In genomic region chr14:71311061-71311460, GRCh38 we compare ENCODE assay signal across 15 cellular contexts. TPM values are rescaled to one million over a fixed set of nuclear protein-coding genes. Genes with fewer than 3 reads are reported as not detected.
DNase-seq lines count a peak whose midpoint lies in the region; TF ChIP-seq lines count a peak whose summit lies in the region.
"Had no signal": no experiment of that assay in that cellular context is flagged by ENCODE, and none has a peak within 500 bp of the region (broad histone marks: within the 10 kb centered on the region; RNA-seq: fewer than 3 reads in every experiment).

No MANE protein-coding gene starts in this region.

- no peak overlapping the region for H3K4me3 ChIP-seq in ascending aorta

- peak; percentile 6 for DNase-seq in NCI-H82 (lab: John Stamatoyannopoulos, UW)
- no peak for DNase-seq in NCI-H82 treated with DMSO at 0.1 percent for 48 hours (lab: John Stamatoyannopoulos, UW; ENCODE audit: unreplicated experiment)
- peak; percentile 22 for DNase-seq in NCI-H446 treated with DMSO at 0.1 percent for 48 hours (lab: John Stamatoyannopoulos, UW)
- DNase-seq in inferior parietal cortex (ENCODE audit: extremely low spot score): peak; percentile 34
- DNase-seq in superior temporal gyrus (ENCODE audit: extremely low spot score): peak; percentile 56
- no peak for DNase-seq in stimulated activated CD4-positive, alpha-beta T cell treated with anti-CD3 and anti-CD28 coated beads, Interleukin-4, amount 100 ng/mL, for 4 hours
- no peak for DNase-seq in activated gamma-delta T cell (lab: John Stamatoyannopoulos, UW)
- no peak for DNase-seq in ascending aorta (ENCODE audit: low spot score in 2 of 2)
- DNase-seq: 8988T; BE2C; CD4-positive, alpha-beta memory T cell; DND-41; GF-D8; H7 had no signal

- no peak overlapping the region for H3K27ac ChIP-seq in ascending aorta
- H3K27ac ChIP-seq: C4-2B had no signal

- H3K9me3 ChIP-seq in ascending aorta: no peaks in the 10 kb centered on the region
- H3K9me3 ChIP-seq: BE2C had no signal

- H3K27me3 ChIP-seq in ascending aorta: no peaks in the 10 kb centered on the region
- H3K27me3 ChIP-seq: BE2C had no signal

- intact Hi-C loops in ascending aorta (cut with DNase I): no loop called here

- H3K4me1 ChIP-seq in ascending aorta: no peaks in the 10 kb centered on the region
- H3K4me1 ChIP-seq: BE2C had no signal

- no peaks in the 10 kb centered on the region for H3K36me3 ChIP-seq in ascending aorta
- H3K36me3 ChIP-seq: BE2C had no signal

- TF ChIP-seq CTCF in ascending aorta (IDR thresholded peaks at IDR 0.05): no peak

RNA-seq across cellular contexts. Expression of gene SIPA1L1, which starts 9.2 kb away (rescaled TPM):
- 12.6 TPM for total RNA-seq in ascending aorta

Comparison
In these comparisons a context has a peak if more than half of its experiments do, and no peak if none do; other contexts are left out.
1. DNase-seq: peak in NCI-H82 (single experiment), NCI-H446 treated with DMSO at 0.1 percent for 48 hours (single experiment), inferior parietal cortex (single experiment) and superior temporal gyrus (single experiment); none in NCI-H82 treated with DMSO at 0.1 percent for 48 hours (single experiment), stimulated activated CD4-positive, alpha-beta T cell treated with anti-CD3 and anti-CD28 coated beads, Interleukin-4, amount 100 ng/mL, for 4 hours (0 of 2), activated gamma-delta T cell (single experiment) and ascending aorta (0 of 2).